Comparison of ENCODE assay signal across 1 cellular context in genomic region chr13:110396913-110397379, GRCh38.
TF ChIP-seq lines count a peak whose summit lies in the region.

No MANE protein-coding gene starts in this region.

TF ChIP-seq in GM23338, 12 proteins besides CTCF, POLR2A, EP300 and RAD21 (continued from another document):
- no peak for TF ChIP-seq ETS1 (IDR thresholded peaks at IDR 0.05)
- TF ChIP-seq REST (IDR thresholded peaks at IDR 0.05; ENCODE audit: unreplicated experiment): no peak
- TF ChIP-seq NANOG (IDR thresholded peaks at IDR 0.05; ENCODE audit: borderline replicate concordance): no peak
- no peak for TF ChIP-seq STAT1 (IDR thresholded peaks at IDR 0.05; ENCODE audit: unreplicated experiment)
- no peak for TF ChIP-seq EZH2phosphoT487 (IDR thresholded peaks at IDR 0.05; ENCODE audit: unreplicated experiment)
- TF ChIP-seq POLR2AphosphoS5 (IDR thresholded peaks at IDR 0.05; ENCODE audit: low read depth): no peak
